In genomic region chr7:116638592-116638991, GRCh38 we compare ENCODE assay signal across 2 cellular contexts. TPM values are rescaled to one million over a fixed set of nuclear protein-coding genes. Genes with fewer than 3 reads are reported as not detected.
"Had no signal": no experiment of that assay in that cellular context is flagged by ENCODE, and none has a peak within 500 bp of the region (broad histone marks: within the 10 kb centered on the region; RNA-seq: fewer than 3 reads in every experiment).

No MANE protein-coding gene starts in this region.

RNA-seq across cellular contexts. Expression of gene MET, which starts 33.4 kb away (rescaled TPM):
- total RNA-seq: naive thymus-derived CD8-positive, alpha-beta T cell had no signal
- polyA plus RNA-seq: naive thymus-derived CD8-positive, alpha-beta T cell; neural cell had no signal
